Comparison of ENCODE assay signal across 22 cellular contexts in the genomic region with DNA sequence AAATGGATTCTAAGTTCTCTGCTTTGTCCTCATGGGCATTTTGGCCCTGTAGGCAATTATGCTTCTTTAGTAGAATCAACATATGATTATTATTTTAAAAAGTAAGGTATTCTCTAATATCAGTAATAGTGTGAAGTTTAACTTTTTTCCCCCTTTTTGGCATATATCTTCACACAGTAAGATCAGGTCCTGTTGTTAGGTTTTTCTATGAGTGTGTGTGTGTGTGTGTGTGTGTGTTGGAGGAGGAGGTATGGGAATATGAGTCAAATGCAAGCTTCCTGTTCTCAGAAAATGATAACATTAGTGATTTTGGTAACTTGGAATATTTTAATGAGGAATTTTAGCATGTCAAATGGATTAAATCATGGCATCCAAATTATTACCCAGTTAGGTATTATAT.
DNase-seq lines count a peak whose midpoint lies in the region; ATAC-seq and TF ChIP-seq lines count a peak whose summit lies in the region.
"Had no signal": no experiment of that assay in that cellular context is flagged by ENCODE, and none has a peak within 500 bp of the region (broad histone marks: within the 10 kb centered on the region; RNA-seq: fewer than 3 reads in every experiment).

No MANE protein-coding gene starts in this region.

- H3K27ac ChIP-seq in Panc1 (ENCODE audit: low read length) (peak overlapping the region; percentile 90), WERI-Rb-1 (no peak overlapping the region)
- H3K27ac ChIP-seq: gastroesophageal sphincter, left ventricle myocardium inferior had no signal

- H3K36me3 Mint-ChIP-seq in nephron (ENCODE audit: low read depth), result no peaks in the 10 kb centered on the region
- H3K36me3 Mint-ChIP-seq: activated CD8-positive, alpha-beta memory T cell treated with anti-CD3 and anti-CD28 coated beads, Interleukin-2, amount 10 ng/mL, durations not matched to agents 7 days and 5 days; CD4-positive, CD25-positive, alpha-beta regulatory T cell had no signal

- peak; percentile 75 for DNase-seq in EH (ENCODE audit: low read depth)
- DNase-seq in Panc1 (ENCODE audit: low read depth, low spot score), result no peak
- peak; percentile 76 for DNase-seq in dermis blood vessel endothelial cell
- no peak for DNase-seq in WERI-Rb-1
- DNase-seq in SIG-M5 treated with dmso at 0.1 percent for 504 hours (lab: John Stamatoyannopoulos, UW; ENCODE audit: unreplicated experiment), result no peak
- DNase-seq: activated CD4-positive, alpha-beta T cell treated with anti-CD3 and anti-CD28 coated beads for 4 hours; activated CD8-positive, alpha-beta memory T cell treated with anti-CD3 and anti-CD28 coated beads, Interleukin-2, amount 10 ng/mL, durations not matched to agents 7 days and 5 days; CD4-positive, CD25-positive, alpha-beta regulatory T cell; DMS79; left ventricle myocardium inferior; NCI-H1417 treated with DMSO at 0.1 percent for 48 hours; NCI-H2171 treated with DMSO at 0.1 percent for 48 hours; NCI-H82; nucleus accumbens; stimulated activated naive CD4-positive, alpha-beta T cell treated with Interleukin-2 at 50 U/mL for 16 hours had no signal

- peak overlapping the region in 2 of 3 experiments; percentile 1 to 82 for H3K27ac Mint-ChIP-seq in nephron
- H3K27ac Mint-ChIP-seq: activated CD8-positive, alpha-beta memory T cell treated with anti-CD3 and anti-CD28 coated beads, Interleukin-2, amount 10 ng/mL, durations not matched to agents 7 days and 5 days; activated T-helper 2 cell treated with anti-CD3 and anti-CD28 coated beads, Interferon-gamma antibody, Interleukin-2, Interleukin-4, amounts not matched to agents 10 μg/mL and 5 μg/mL and 100 μg/mL, durations not matched to agents 14 hours and 24 hours and 36 hours; CD4-positive, CD25-positive, alpha-beta regulatory T cell; type B pancreatic cell had no signal

- no peak overlapping the region for H3K4me3 ChIP-seq in Panc1 (ENCODE audit: low read depth in 2 of 2, low read length in 2 of 2)
- H3K4me3 ChIP-seq in WERI-Rb-1 (ENCODE audit: low read depth, low read length), result no peak overlapping the region
- H3K4me3 ChIP-seq: gastroesophageal sphincter, left ventricle myocardium inferior, right atrium auricular region had no signal

- H3K4me1 ChIP-seq in Panc1 (ENCODE audit: control insufficient read depth, insufficient read depth, low read length), result peaks cover 61% of the 10 kb centered on the region

- H3K4me1 Mint-ChIP-seq in nephron, result peaks cover 37% of the 10 kb centered on the region
- H3K4me1 Mint-ChIP-seq: activated CD8-positive, alpha-beta memory T cell treated with anti-CD3 and anti-CD28 coated beads, Interleukin-2, amount 10 ng/mL, durations not matched to agents 7 days and 5 days; CD4-positive, CD25-positive, alpha-beta regulatory T cell had no signal

- BruUV-seq in Panc1 (replicated peaks; lab: Mats Ljungman, UMichigan), result no TSS peak

- intact Hi-C loops in Panc1 (cut with micrococcal nuclease; ENCODE audit: unreplicated experiment), result loop anchor here (5.0 kb wide), 1 partner anchor 120 kb away; no protein-coding TSS in a partner anchor

- no peak overlapping the region for H3K4me3 Mint-ChIP-seq in nephron
- H3K4me3 Mint-ChIP-seq: activated CD8-positive, alpha-beta memory T cell treated with anti-CD3 and anti-CD28 coated beads, Interleukin-2, amount 10 ng/mL, durations not matched to agents 7 days and 5 days; CD4-positive, CD25-positive, alpha-beta regulatory T cell; type B pancreatic cell had no signal

- no peaks in the 10 kb centered on the region for H3K9me3 ChIP-seq in Panc1 (ENCODE audit: control insufficient read depth, insufficient read depth, low read depth, low read length)
- no peaks in the 10 kb centered on the region for H3K9me3 ChIP-seq in WERI-Rb-1 (ENCODE audit: severe bottlenecking)
- H3K9me3 ChIP-seq: gastroesophageal sphincter, left ventricle myocardium inferior, right atrium auricular region had no signal

- no peaks in the 10 kb centered on the region for H3K9me3 Mint-ChIP-seq in nephron
- H3K9me3 Mint-ChIP-seq: activated T-helper 2 cell treated with anti-CD3 and anti-CD28 coated beads, Interferon-gamma antibody, Interleukin-2, Interleukin-4, amounts not matched to agents 10 μg/mL and 5 μg/mL and 100 μg/mL, durations not matched to agents 14 hours and 24 hours and 36 hours; type B pancreatic cell had no signal

- in situ Hi-C loops in Panc1 (cut with HindIII; ENCODE audit: low pct_unique_long_range_greater_than_20kb, low sequenced_read_pairs), result loop anchor here (5.0 kb wide), 1 partner anchor 35 kb away; no protein-coding TSS in a partner anchor

- ATAC-seq in Panc1, result no peak
- ATAC-seq in GM18861 (IDR thresholded peaks at IDR 0.05; ENCODE audit: unreplicated experiment), result no peak
- no peak for ATAC-seq in GM19467 (IDR thresholded peaks at IDR 0.05; ENCODE audit: unreplicated experiment)
- ATAC-seq: activated CD8-positive, alpha-beta memory T cell treated with anti-CD3 and anti-CD28 coated beads, Interleukin-2, amount 10 ng/mL, durations not matched to agents 7 days and 5 days; gastroesophageal sphincter had no signal

- H3K27me3 Mint-ChIP-seq in nephron (ENCODE audit: low read depth), result no peaks in the 10 kb centered on the region
- H3K27me3 Mint-ChIP-seq: type B pancreatic cell had no signal

- CTCF ChIA-PET in Panc1 (lab: Charles Lee), result no interaction called here

- H3K27me3 ChIP-seq in Panc1 (ENCODE audit: control insufficient read depth, insufficient read depth, low read length), result no peaks in the 10 kb centered on the region
- no peaks in the 10 kb centered on the region for H3K27me3 ChIP-seq in WERI-Rb-1 (ENCODE audit: insufficient read depth, low read depth, severe bottlenecking)
- H3K27me3 ChIP-seq: gastroesophageal sphincter, right atrium auricular region had no signal

- TF ChIP-seq CTCF in Panc1 (IDR thresholded peaks at IDR 0.05) (no peak), nephron (IDR thresholded peaks at IDR 0.05; ENCODE audit: unreplicated experiment in 3 of 3) (no peak), WERI-Rb-1 (IDR thresholded peaks at IDR 0.05; ENCODE audit: low read depth, low read length) (no peak)

- POLR2A ChIA-PET in Panc1 (lab: Charles Lee), result interaction anchor here (0.7 kb wide), 1 partner anchor 168 kb away, joined by 5 read pairs; no protein-coding TSS in a partner anchor

- H3K36me3 ChIP-seq in Panc1 (ENCODE audit: control insufficient read depth, insufficient read depth, low read length) (no peaks in the 10 kb centered on the region), WERI-Rb-1 (no peaks in the 10 kb centered on the region)
- H3K36me3 ChIP-seq: gastroesophageal sphincter, left ventricle myocardium inferior, right atrium auricular region had no signal

Comparison
In these comparisons a context has a peak if more than half of its experiments do, and no peak if none do; other contexts are left out.
1. DNase-seq: peak in EH (single experiment) and dermis blood vessel endothelial cell (single experiment); none in Panc1 (single experiment), WERI-Rb-1 (single experiment) and SIG-M5 treated with dmso at 0.1 percent for 504 hours (single experiment).